Comparison of ENCODE assay signal across 8 cellular contexts in genomic region chr5:150286820-150287219, GRCh38. TPM values are rescaled to one million over a fixed set of nuclear protein-coding genes. Genes with fewer than 3 reads are reported as not detected.
A peak's percentile ranks its signal among the peaks of the same experiment; 100 is the strongest.
DNase-seq lines count a peak whose midpoint lies in the region; ATAC-seq and TF ChIP-seq lines count a peak whose summit lies in the region.

No MANE protein-coding gene starts in this region.

- TF ChIP-seq CTCF in GM13977 (IDR thresholded peaks at IDR 0.05; ENCODE audit: extremely low read depth, insufficient read depth, missing control alignments): no peak

- ATAC-seq in esophagus mucosa: peak; percentile 28
- peak; percentile 40 for ATAC-seq in stimulated activated effector memory CD8-positive, alpha-beta T cell treated with anti-CD3 and anti-CD28 coated beads, Interleukin-12 subunit alpha, Interleukin-12 subunit beta, amount 100 ng/mL, for 72 hours

- no peaks in the 10 kb centered on the region for H3K36me3 Mint-ChIP-seq in stimulated activated effector memory CD8-positive, alpha-beta T cell treated with anti-CD3 and anti-CD28 coated beads, Interleukin-12 subunit alpha, Interleukin-12 subunit beta, amount 100 ng/mL, for 72 hours

- no peak overlapping the region for H3K27ac Mint-ChIP-seq in stimulated activated effector memory CD8-positive, alpha-beta T cell treated with anti-CD3 and anti-CD28 coated beads, Interleukin-12 subunit alpha, Interleukin-12 subunit beta, amount 100 ng/mL, for 72 hours

- no peaks in the 10 kb centered on the region for H3K9me3 Mint-ChIP-seq in stimulated activated effector memory CD8-positive, alpha-beta T cell treated with anti-CD3 and anti-CD28 coated beads, Interleukin-12 subunit alpha, Interleukin-12 subunit beta, amount 100 ng/mL, for 72 hours

- H3K4me3 Mint-ChIP-seq in stimulated activated effector memory CD8-positive, alpha-beta T cell treated with anti-CD3 and anti-CD28 coated beads, Interleukin-12 subunit alpha, Interleukin-12 subunit beta, amount 100 ng/mL, for 72 hours: no peak overlapping the region

- DNase-seq in SIG-M5 treated with dmso at 0.1 percent for 504 hours (lab: John Stamatoyannopoulos, UW; ENCODE audit: unreplicated experiment) (peak; percentile 39), SIG-M5 (lab: John Stamatoyannopoulos, UW) (no peak), OCI-M1 (lab: John Stamatoyannopoulos, UW) (peak; percentile 32), NCI-H2029 (lab: John Stamatoyannopoulos, UW) (no peak), GM13977 (ENCODE audit: low spot score) (no peak)
- no peak for DNase-seq in stimulated activated effector memory CD8-positive, alpha-beta T cell treated with anti-CD3 and anti-CD28 coated beads, Interleukin-12 subunit alpha, Interleukin-12 subunit beta, amount 100 ng/mL, for 72 hours (ENCODE audit: low spot score in 2 of 2)
- no peak for DNase-seq in activated CD8-positive, alpha-beta memory T cell treated with anti-CD3 and anti-CD28 coated beads for 24 hours

- in situ Hi-C loops in GM13977 (cut with MboI; ENCODE audit: low pct_unique_long_range_greater_than_20kb, low sequenced_read_pairs, unreplicated experiment): no loop called here

- H3K4me1 Mint-ChIP-seq in stimulated activated effector memory CD8-positive, alpha-beta T cell treated with anti-CD3 and anti-CD28 coated beads, Interleukin-12 subunit alpha, Interleukin-12 subunit beta, amount 100 ng/mL, for 72 hours: no peaks in the 10 kb centered on the region

RNA-seq across cellular contexts. Expression of gene CAMK2A, which starts 2.8 kb away (rescaled TPM):
- total RNA-seq in esophagus mucosa: 0.28 TPM

RNA-seq across cellular contexts. Expression of gene ARSI, which starts 15.9 kb away (rescaled TPM):
- total RNA-seq in esophagus mucosa: 1.7 TPM

Comparison
In these comparisons a context has a peak if more than half of its experiments do, and no peak if none do; other contexts are left out.
1. DNase-seq: peak in SIG-M5 treated with dmso at 0.1 percent for 504 hours (single experiment) and OCI-M1 (single experiment); none in SIG-M5 (single experiment), stimulated activated effector memory CD8-positive, alpha-beta T cell treated with anti-CD3 and anti-CD28 coated beads, Interleukin-12 subunit alpha, Interleukin-12 subunit beta, amount 100 ng/mL, for 72 hours (0 of 2), NCI-H2029 (single experiment), GM13977 (single experiment) and activated CD8-positive, alpha-beta memory T cell treated with anti-CD3 and anti-CD28 coated beads for 24 hours (single experiment).